ENCODE assay signal across 9 cellular contexts in the genomic region with DNA sequence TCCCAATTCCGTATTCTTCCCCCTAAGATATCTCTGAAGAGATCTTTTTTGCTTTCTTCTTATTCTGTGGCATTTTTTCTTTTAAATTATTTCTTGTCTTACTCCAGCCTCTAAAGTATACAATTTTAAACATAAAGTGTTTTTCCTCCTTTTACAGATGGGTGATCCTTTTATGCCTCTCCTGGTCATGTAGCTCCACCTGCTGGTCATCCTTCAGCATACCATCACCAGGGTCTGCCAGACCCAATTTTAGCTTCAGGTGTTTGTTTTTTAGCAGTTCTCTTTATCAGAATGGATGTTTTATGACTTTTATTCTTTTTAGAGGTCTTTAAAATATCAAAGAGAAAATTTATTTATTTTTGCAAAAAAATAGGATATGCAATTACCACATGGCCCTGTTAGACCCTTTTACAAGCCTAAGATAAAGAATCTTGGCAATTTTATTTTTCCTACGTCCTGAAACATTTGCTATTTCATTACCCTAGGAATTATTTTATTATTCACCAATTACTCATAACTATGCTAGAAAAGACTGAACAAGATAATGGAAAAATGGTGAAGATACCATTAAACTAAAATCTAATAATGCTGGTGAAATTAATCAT. TPM values are rescaled to one million over a fixed set of nuclear protein-coding genes. Genes with fewer than 3 reads are reported as not detected.
DNase-seq lines count a peak whose midpoint lies in the region; ATAC-seq, FAIRE-seq and TF ChIP-seq lines count a peak whose summit lies in the region.
"Had no signal": no experiment of that assay in that cellular context is flagged by ENCODE, and none has a peak within 500 bp of the region (broad histone marks: within the 10 kb centered on the region; RNA-seq: fewer than 3 reads in every experiment).

No MANE protein-coding gene starts in this region.

- H3K36me3 ChIP-seq in SJCRH30, result no peaks in the 10 kb centered on the region

- DNase-seq in D721Med (ENCODE audit: insufficient read length, low spot score), result peak; percentile 51
- peak; percentile 32 for DNase-seq in KG1 (lab: John Stamatoyannopoulos, UW)
- DNase-seq in SJCRH30, result peak; percentile 39 to 78
- peak; percentile 74 for DNase-seq in activated naive CD4-positive, alpha-beta T cell treated with anti-CD3 and anti-CD28 coated beads, Interleukin-2, amount 10 ng/mL, durations not matched to agents 7 days and 5 days
- DNase-seq in glutamatergic neuron, result peak; percentile 57
- DNase-seq in renal cortical epithelial cell (ENCODE audit: low read depth), result peak; percentile 59

- H3K4me1 ChIP-seq in SJCRH30, result peaks cover 14% of the 10 kb centered on the region

- H3K9me3 Mint-ChIP-seq in activated naive CD4-positive, alpha-beta T cell treated with anti-CD3 and anti-CD28 coated beads, Interleukin-2, amount 10 ng/mL, durations not matched to agents 7 days and 5 days, result no peaks in the 10 kb centered on the region
- H3K9me3 Mint-ChIP-seq in glutamatergic neuron (ENCODE audit: unreplicated experiment), result no peaks in the 10 kb centered on the region

- CTCF ChIA-PET in activated naive CD4-positive, alpha-beta T cell treated with anti-CD3 and anti-CD28 coated beads, Interleukin-2, amount 10 ng/mL, durations not matched to agents 7 days and 5 days (lab: Charles Lee), result interaction anchor here (0.6 to 6.0 kb wide), 16 partner anchors 10 to 578 kb away, joined by 3 to 69 read pairs (median 3); no protein-coding TSS in a partner anchor

- TF ChIP-seq CTCF in D721Med (IDR thresholded peaks at IDR 0.05; ENCODE audit: insufficient read depth, missing control alignments) (peak; percentile 97), glutamatergic neuron (IDR thresholded peaks at IDR 0.05; ENCODE audit: partially characterized antibody, unreplicated experiment) (peak; percentile 85)

- peak; percentile 99 for FAIRE-seq in D721Med (lab: Jason Lieb, UNC)

- no peak overlapping the region for H3K4me3 ChIP-seq in SJCRH30

- no peaks in the 10 kb centered on the region for H3K36me3 Mint-ChIP-seq in activated naive CD4-positive, alpha-beta T cell treated with anti-CD3 and anti-CD28 coated beads, Interleukin-2, amount 10 ng/mL, durations not matched to agents 7 days and 5 days
- no peaks in the 10 kb centered on the region for H3K36me3 Mint-ChIP-seq in glutamatergic neuron (ENCODE audit: unreplicated experiment)

- H3K27ac Mint-ChIP-seq in activated naive CD4-positive, alpha-beta T cell treated with anti-CD3 and anti-CD28 coated beads, Interleukin-2, amount 10 ng/mL, durations not matched to agents 7 days and 5 days, result no peak overlapping the region
- H3K27ac Mint-ChIP-seq in glutamatergic neuron (ENCODE audit: unreplicated experiment), result no peak overlapping the region
- H3K27ac Mint-ChIP-seq: activated naive CD8-positive, alpha-beta T cell had no signal

- H3K27me3 Mint-ChIP-seq in activated naive CD4-positive, alpha-beta T cell treated with anti-CD3 and anti-CD28 coated beads, Interleukin-2, amount 10 ng/mL, durations not matched to agents 7 days and 5 days, result no peaks in the 10 kb centered on the region
- no peaks in the 10 kb centered on the region for H3K27me3 Mint-ChIP-seq in glutamatergic neuron (ENCODE audit: unreplicated experiment)
- H3K27me3 Mint-ChIP-seq: activated naive CD8-positive, alpha-beta T cell had no signal

- ATAC-seq in GM21381 (IDR thresholded peaks at IDR 0.05; ENCODE audit: unreplicated experiment), result peak; percentile 76
- ATAC-seq in HG03457 (IDR thresholded peaks at IDR 0.05; ENCODE audit: unreplicated experiment), result no peak

- no peaks in the 10 kb centered on the region for H3K9me3 ChIP-seq in SJCRH30 (replicated peaks)

- no peaks in the 10 kb centered on the region for H3K4me1 Mint-ChIP-seq in activated naive CD4-positive, alpha-beta T cell treated with anti-CD3 and anti-CD28 coated beads, Interleukin-2, amount 10 ng/mL, durations not matched to agents 7 days and 5 days
- H3K4me1 Mint-ChIP-seq in glutamatergic neuron (ENCODE audit: low read depth, unreplicated experiment), result peaks cover 8% of the 10 kb centered on the region

- no peak overlapping the region for H3K4me3 Mint-ChIP-seq in activated naive CD4-positive, alpha-beta T cell treated with anti-CD3 and anti-CD28 coated beads, Interleukin-2, amount 10 ng/mL, durations not matched to agents 7 days and 5 days
- H3K4me3 Mint-ChIP-seq in glutamatergic neuron (ENCODE audit: unreplicated experiment), result no peak overlapping the region
- H3K4me3 Mint-ChIP-seq: activated naive CD8-positive, alpha-beta T cell had no signal

- H3K27ac ChIP-seq in SJCRH30, result no peak overlapping the region

- no peaks in the 10 kb centered on the region for H3K27me3 ChIP-seq in SJCRH30

RNA-seq across cellular contexts. Expression of a gene that starts 55.4 kb away (rescaled TPM):
- 19.0 and 22.1 TPM in 2 replicates for total RNA-seq in SJCRH30 (2014; rRNA removed; shearing (Covaris generic))
- total RNA-seq in glutamatergic neuron (ENCODE audit: unreplicated experiment) (10.2 TPM), renal cortical epithelial cell (58.5 and 76.8 TPM in 2 replicates)

RNA-seq across cellular contexts. Expression of a gene that starts 55.6 kb away (rescaled TPM):
- total RNA-seq in SJCRH30 (2014; rRNA removed; shearing (Covaris generic)), result 12.2 and 16.5 TPM in 2 replicates
- total RNA-seq in glutamatergic neuron (ENCODE audit: unreplicated experiment) (44.6 TPM), renal cortical epithelial cell (23.4 and 45.2 TPM in 2 replicates)
